ENCODE assay signal across 13 cellular contexts in genomic region chr1:180040034-180040433, GRCh38.
DNase-seq lines count a peak whose midpoint lies in the region; ATAC-seq and TF ChIP-seq lines count a peak whose summit lies in the region.
"Had no signal": no experiment of that assay in that cellular context is flagged by ENCODE, and none has a peak within 500 bp of the region (broad histone marks: within the 10 kb centered on the region; RNA-seq: fewer than 3 reads in every experiment).

No MANE protein-coding gene starts in this region.

- in situ Hi-C loops in astrocyte of the spinal cord (cut with HindIII; ENCODE audit: low sequenced_read_pairs): no loop called here

- no peak overlapping the region for H3K4me3 Mint-ChIP-seq in activated T-cell treated with anti-CD3 and anti-CD28 coated beads, Interleukin-2, amount 50 U/mL, for 72 hours
- H3K4me3 Mint-ChIP-seq: B cell had no signal

- no peak for ATAC-seq in GM21825 (IDR thresholded peaks at IDR 0.05; ENCODE audit: unreplicated experiment)
- ATAC-seq in activated T-cell treated with anti-CD3 and anti-CD28 coated beads, Interleukin-2, amount 50 U/mL, for 72 hours (replicated peaks in 1 of 2): no peak
- ATAC-seq in HG03135 (IDR thresholded peaks at IDR 0.05; ENCODE audit: unreplicated experiment): no peak

- H3K4me3 ChIP-seq in AG09309 (ENCODE audit: control insufficient read depth, low read depth, low read length) (no peak overlapping the region), astrocyte of the spinal cord (ENCODE audit: low read depth, low read length) (no peak overlapping the region)
- H3K4me3 ChIP-seq: dorsolateral prefrontal cortex had no signal

- no peaks in the 10 kb centered on the region for H3K4me1 Mint-ChIP-seq in activated T-cell treated with anti-CD3 and anti-CD28 coated beads, Interleukin-2, amount 50 U/mL, for 72 hours (ENCODE audit: low read depth)
- H3K4me1 Mint-ChIP-seq: B cell had no signal

- H3K27me3 Mint-ChIP-seq in activated T-cell treated with anti-CD3 and anti-CD28 coated beads, Interleukin-2, amount 50 U/mL, for 72 hours (ENCODE audit: low read depth): no peaks in the 10 kb centered on the region
- H3K27me3 Mint-ChIP-seq: B cell had no signal

- peaks cover 8 to 20% of the 10 kb centered on the region in 2 donors for H3K36me3 Mint-ChIP-seq in activated T-cell treated with anti-CD3 and anti-CD28 coated beads, Interleukin-2, amount 50 U/mL, for 72 hours (ENCODE audit: insufficient read depth in 2 of 2)

- DNase-seq in AG09309 (ENCODE audit: low read depth): peak; percentile 79
- DNase-seq in HT1080 (ENCODE audit: low read depth): peak; percentile 91
- DNase-seq in astrocyte of the spinal cord (ENCODE audit: low read depth, low spot score): peak; percentile 63
- DNase-seq in iris pigment epithelial cell (ENCODE audit: low read depth): peak; percentile 24
- no peak for DNase-seq in activated T-cell treated with anti-CD3 and anti-CD28 coated beads, Interleukin-2, amount 50 U/mL, for 72 hours
- DNase-seq in NCI-H774 (lab: John Stamatoyannopoulos, UW): no peak
- DNase-seq: MM.1S; NCI-H446; stimulated activated CD4-positive, alpha-beta T cell treated with anti-CD3 and anti-CD28 coated beads, Interleukin-15, amount 100 ng/mL, for 24 hours had no signal

- H3K27ac Mint-ChIP-seq in activated T-cell treated with anti-CD3 and anti-CD28 coated beads, Interleukin-2, amount 50 U/mL, for 72 hours: no peak overlapping the region
- H3K27ac Mint-ChIP-seq: B cell had no signal

- no peaks in the 10 kb centered on the region for H3K9me3 Mint-ChIP-seq in activated T-cell treated with anti-CD3 and anti-CD28 coated beads, Interleukin-2, amount 50 U/mL, for 72 hours

- no peak for TF ChIP-seq CTCF in AG09309 (IDR thresholded peaks at IDR 0.05; ENCODE audit: control insufficient read depth, insufficient read depth, low read depth, low read length, missing control alignments)
- no peak for TF ChIP-seq CTCF in astrocyte of the spinal cord (IDR thresholded peaks at IDR 0.05; ENCODE audit: low read depth, low read length)

Comparison
In these comparisons a context has a peak if more than half of its experiments do, and no peak if none do; other contexts are left out.
1. DNase-seq: peak in AG09309 (single experiment), HT1080 (single experiment), astrocyte of the spinal cord (single experiment) and iris pigment epithelial cell (single experiment); none in activated T-cell treated with anti-CD3 and anti-CD28 coated beads, Interleukin-2, amount 50 U/mL, for 72 hours (0 of 2) and NCI-H774 (single experiment).